Comparison of ENCODE assay signal across 9 cellular contexts in the genomic region with DNA sequence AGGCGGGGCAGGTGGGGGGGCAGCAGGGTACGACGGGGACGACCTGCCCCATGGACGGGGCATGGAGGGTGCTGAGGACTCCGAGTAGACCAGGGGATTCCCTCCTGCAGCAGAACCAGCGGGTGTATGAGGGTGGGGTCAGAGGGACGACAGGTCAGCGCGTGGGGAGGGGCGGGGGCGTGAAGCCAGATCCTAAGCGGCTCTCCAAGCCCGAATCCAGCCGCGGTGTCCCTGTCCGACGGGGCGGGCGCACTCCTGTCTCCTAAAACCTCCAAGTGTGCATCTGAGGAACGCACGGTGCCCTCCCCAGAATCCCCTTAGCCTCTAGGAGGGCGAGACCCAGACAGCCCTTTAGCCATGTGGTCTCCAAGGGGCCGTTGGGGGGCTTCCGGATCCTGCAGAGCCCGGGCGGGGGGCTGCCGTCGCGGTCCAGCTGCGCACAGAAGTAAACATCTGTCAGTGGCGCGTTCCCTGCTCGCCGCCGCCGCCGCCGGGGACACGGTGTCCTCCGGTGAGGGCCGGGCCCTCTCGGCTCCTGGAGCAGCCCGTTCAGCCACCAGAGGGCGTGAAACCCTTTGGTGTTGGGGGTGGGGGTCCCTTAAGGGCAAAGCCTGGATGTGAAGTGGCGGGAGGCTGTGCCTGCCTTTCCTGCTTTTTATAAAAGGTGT. TPM values are rescaled to one million over a fixed set of nuclear protein-coding genes. Genes with fewer than 3 reads are reported as not detected.
DNase-seq lines count a peak whose midpoint lies in the region; ATAC-seq lines count a peak whose summit lies in the region.
"Had no signal": no experiment of that assay in that cellular context is flagged by ENCODE, and none has a peak within 500 bp of the region (broad histone marks: within the 10 kb centered on the region; RNA-seq: fewer than 3 reads in every experiment).

No MANE protein-coding gene starts in this region.

- DNase-seq in GM03348 (ENCODE audit: low spot score), result peak; percentile 78
- DNase-seq in NCI-H128 (lab: John Stamatoyannopoulos, UW; ENCODE audit: unreplicated experiment), result peak; percentile 71
- peak in 4 of 5 experiments; percentile 29 to 57 (median 46) for DNase-seq in T-helper 2 cell
- DNase-seq in T47D (ENCODE audit: low read depth in 1 of 2, low spot score in 1 of 2), result peak; percentile 69 to 81
- DNase-seq in kidney tubule cell (ENCODE audit: low spot score), result peak; percentile 43
- DNase-seq in stimulated activated CD8-positive, alpha-beta memory T cell treated with anti-CD3 and anti-CD28 coated beads, Interleukin-7, amount 100 ng/mL, for 24 hours (ENCODE audit: low read depth), result peak; percentile 30
- no peak for DNase-seq in H4 (ENCODE audit: low spot score)

- in situ Hi-C loops in T47D (cut with HindIII; ENCODE audit: low pct_unique_long_range_greater_than_20kb, low sequenced_read_pairs), result no loop called here

- ATAC-seq in HG02610 (IDR thresholded peaks at IDR 0.05; ENCODE audit: unreplicated experiment), result no peak

RNA-seq across cellular contexts. Expression of gene NRTN, which starts 0.7 kb away (rescaled TPM):
- 0.06 and 0.23 TPM in 2 replicates for total RNA-seq in H4 (2014; rRNA removed; shearing (Covaris generic))
- total RNA-seq: aorta had no signal

RNA-seq across cellular contexts. Expression of gene DUS3L, which starts 14.6 kb away (rescaled TPM):
- 23.2 and 28.1 TPM in 2 replicates for total RNA-seq in H4 (2014; rRNA removed; shearing (Covaris generic))

RNA-seq across cellular contexts. Expression of gene PRR22, which starts 21.1 kb away (rescaled TPM):
- total RNA-seq in H4 (2014; rRNA removed; shearing (Covaris generic)), result 0.25 TPM in 1 of 2 replicates, not detected in the other

RNA-seq across cellular contexts. Expression of gene FUT6, which starts 33.9 kb away (rescaled TPM):
- not detected in 2 replicates for total RNA-seq in H4 (2014; rRNA removed; shearing (Covaris generic))
- total RNA-seq: aorta had no signal

RNA-seq across cellular contexts. Expression of gene FUT3, which starts 45.6 kb away (rescaled TPM):
- total RNA-seq in H4 (2014; rRNA removed; shearing (Covaris generic)), result not detected in 2 replicates
- total RNA-seq: aorta had no signal
